Comparison of ENCODE assay signal across 21 cellular contexts in the genomic region with DNA sequence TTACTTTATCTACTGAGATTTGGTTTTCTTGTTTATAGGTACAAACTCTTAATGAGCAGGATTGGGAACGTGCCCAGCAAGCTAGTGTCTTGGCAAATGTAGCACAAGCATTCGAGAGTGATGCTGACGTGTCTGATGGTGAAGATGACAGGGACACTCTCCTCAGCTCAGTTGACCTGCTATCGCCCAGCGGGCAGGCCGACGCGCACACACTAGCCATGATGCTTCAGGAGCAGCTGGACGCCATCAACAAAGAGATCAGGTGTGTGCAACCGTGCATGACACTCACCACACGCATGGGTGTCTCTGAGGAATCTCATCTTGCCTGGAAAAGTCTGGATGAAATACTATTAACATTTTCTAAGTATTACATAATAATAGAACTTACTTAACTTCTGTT. TPM values are rescaled to one million over a fixed set of nuclear protein-coding genes. Genes with fewer than 3 reads are reported as not detected.
DNase-seq lines count a peak whose midpoint lies in the region; ATAC-seq and TF ChIP-seq lines count a peak whose summit lies in the region.
"Had no signal": no experiment of that assay in that cellular context is flagged by ENCODE, and none has a peak within 500 bp of the region (broad histone marks: within the 10 kb centered on the region; RNA-seq: fewer than 3 reads in every experiment).

No MANE protein-coding gene starts in this region.

- H2BK120ac ChIP-seq in trophoblast cell (ENCODE audit: insufficient read depth, low read length, poor library complexity), result no peak overlapping the region

- no peak overlapping the region for H3K4me2 ChIP-seq in trophoblast cell (ENCODE audit: low read length)
- H3K4me2 ChIP-seq: KMS-11, SK-N-SH had no signal

- DNase-seq in NCI-H146 (lab: John Stamatoyannopoulos, UW) (peak; percentile 30), NCI-H146 treated with DMSO at 0.1 percent for 48 hours (lab: John Stamatoyannopoulos, UW; ENCODE audit: unreplicated experiment) (no peak), DMS79 (lab: John Stamatoyannopoulos, UW) (peak; percentile 77), endothelial cell (ENCODE audit: low spot score) (no peak), trophoblast cell (no peak), DMS153 (lab: John Stamatoyannopoulos, UW) (no peak), foreskin keratinocyte (no peak)
- no peak for DNase-seq in effector memory CD4-positive, alpha-beta T cell
- DNase-seq: EL, GOT3, MV-4-11, NCI-H1930, NCI-H2171 treated with DMSO at 0.1 percent for 48 hours, NCI-H446, NCI-H774, SHP77, SK-N-SH had no signal

- H3K23ac ChIP-seq in trophoblast cell (ENCODE audit: low read length), result no peak overlapping the region

- H3K27me3 Mint-ChIP-seq in endothelial cell (ENCODE audit: unreplicated experiment), result peaks cover 5% of the 10 kb centered on the region

- H3K14ac ChIP-seq in trophoblast cell (ENCODE audit: low read length), result no peak overlapping the region

- TF ChIP-seq CTCF in endothelial cell (IDR thresholded peaks at IDR 0.05; ENCODE audit: unreplicated experiment) (no peak), foreskin keratinocyte (conservative IDR thresholded peaks at IDR 0.05) (no peak)

- H3K4me3 Mint-ChIP-seq in endothelial cell (ENCODE audit: unreplicated experiment), result peak overlapping the region; percentile 67
- H3K4me3 Mint-ChIP-seq: CD14-positive monocyte had no signal

- H3K4me1 Mint-ChIP-seq in endothelial cell (ENCODE audit: unreplicated experiment), result no peaks in the 10 kb centered on the region
- H3K4me1 Mint-ChIP-seq: CD14-positive monocyte had no signal

- H3K36me3 Mint-ChIP-seq in endothelial cell (ENCODE audit: low read depth, unreplicated experiment), result peaks cover 25% of the 10 kb centered on the region

- H3K9me3 ChIP-seq in trophoblast cell (ENCODE audit: insufficient read depth, low read depth, low read length), result no peaks in the 10 kb centered on the region
- no peaks in the 10 kb centered on the region for H3K9me3 ChIP-seq in effector memory CD4-positive, alpha-beta T cell (ENCODE audit: control insufficient read depth, low read length)
- H3K9me3 ChIP-seq: SK-N-SH had no signal

- no peaks in the 10 kb centered on the region for H3K27me3 ChIP-seq in trophoblast cell (ENCODE audit: insufficient read depth, low read length)
- H3K27me3 ChIP-seq in effector memory CD4-positive, alpha-beta T cell (replicated peaks; ENCODE audit: control insufficient read depth, insufficient read depth, low read length, poor library complexity, severe bottlenecking), result no peaks in the 10 kb centered on the region
- H3K27me3 ChIP-seq in foreskin keratinocyte, result no peaks in the 10 kb centered on the region

- peaks cover 56 to 59% of the 10 kb centered on the region in 2 experiments for H3K36me3 ChIP-seq in trophoblast cell (ENCODE audit: control insufficient read depth in 1 of 2, insufficient read depth in 2 of 2, low read length in 2 of 2)
- peaks cover 59% of the 10 kb centered on the region for H3K36me3 ChIP-seq in effector memory CD4-positive, alpha-beta T cell (ENCODE audit: control insufficient read depth, insufficient read depth, low read length)

- H2AK5ac ChIP-seq in trophoblast cell (ENCODE audit: low read length), result no peak overlapping the region

- peak overlapping the region; percentile 13 for H3K4me3 ChIP-seq in trophoblast cell (ENCODE audit: low read depth, low read length)
- no peak overlapping the region for H3K4me3 ChIP-seq in effector memory CD4-positive, alpha-beta T cell (ENCODE audit: insufficient read depth, low read depth, low read length, poor library complexity, severe bottlenecking)

- H2BK5ac ChIP-seq in trophoblast cell (ENCODE audit: low read depth, low read length, poor library complexity), result no peak overlapping the region

- no peak overlapping the region for H3K27ac Mint-ChIP-seq in endothelial cell (ENCODE audit: unreplicated experiment)

- H3K18ac ChIP-seq in trophoblast cell (ENCODE audit: low read length), result no peak overlapping the region

- H3K4me1 ChIP-seq in trophoblast cell (ENCODE audit: control insufficient read depth in 1 of 2, insufficient read depth in 2 of 2, low read length in 2 of 2) (no peaks in the 10 kb centered on the region), foreskin keratinocyte (no peaks in the 10 kb centered on the region)
- no peaks in the 10 kb centered on the region for H3K4me1 ChIP-seq in effector memory CD4-positive, alpha-beta T cell (ENCODE audit: control insufficient read depth, insufficient read depth, low read length, poor library complexity, severe bottlenecking)

- no peak overlapping the region for H2AFZ ChIP-seq in trophoblast cell (ENCODE audit: insufficient read depth, low read length, poor library complexity)

- WGBS in trophoblast cell (ENCODE audit: extremely low coverage, insufficient coverage, insufficient read length), result no CpG with 5 or more reads among the region's 11 CpGs

- no peak overlapping the region for H2BK12ac ChIP-seq in trophoblast cell (ENCODE audit: low read length)

- no peak overlapping the region for H3K4ac ChIP-seq in trophoblast cell (ENCODE audit: low read depth, low read length)

- no peaks in the 10 kb centered on the region for H3K79me1 ChIP-seq in trophoblast cell (ENCODE audit: low read length)

- no peaks in the 10 kb centered on the region for H3K79me2 ChIP-seq in trophoblast cell (ENCODE audit: control insufficient read depth, insufficient read depth, low read length, poor library complexity)

- no peak overlapping the region for H3K9ac ChIP-seq in trophoblast cell (ENCODE audit: low read length)
- H3K9ac ChIP-seq: KMS-11, SK-N-SH had no signal

- no peaks in the 10 kb centered on the region for H3K9me3 Mint-ChIP-seq in endothelial cell (ENCODE audit: unreplicated experiment)
- H3K9me3 Mint-ChIP-seq: CD14-positive monocyte had no signal

- H3K27ac ChIP-seq in trophoblast cell (ENCODE audit: low read depth, low read length) (no peak overlapping the region), foreskin keratinocyte (no peak overlapping the region)
- H3K27ac ChIP-seq in effector memory CD4-positive, alpha-beta T cell (ENCODE audit: insufficient read depth, low read length, poor library complexity, severe bottlenecking), result no peak overlapping the region
- H3K27ac ChIP-seq: 22Rv1, HL-60, KMS-11 had no signal

- no peak overlapping the region for H4K8ac ChIP-seq in trophoblast cell (ENCODE audit: low read depth, low read length)

- H4K91ac ChIP-seq in trophoblast cell (ENCODE audit: low read depth, low read length), result no peak overlapping the region

- no peak for ATAC-seq in foreskin keratinocyte

- no peak overlapping the region for H4K12ac ChIP-seq in trophoblast cell (ENCODE audit: low read depth, low read length)

RNA-seq across cellular contexts. Expression of a gene that starts 54.7 kb away (rescaled TPM):
- total RNA-seq in endothelial cell (ENCODE audit: unreplicated experiment), result 458 TPM
- polyA plus RNA-seq in trophoblast cell (2013), result 197 and 199 TPM in 2 replicates
- 256 and 264 TPM in 2 replicates for total RNA-seq in foreskin keratinocyte
- polyA plus RNA-seq in foreskin keratinocyte, result 134 and 144 TPM in 2 replicates

Comparison
In these comparisons a context has a peak if more than half of its experiments do, and no peak if none do; other contexts are left out.
1. DNase-seq: peak in NCI-H146 (single experiment) and DMS79 (single experiment); none in NCI-H146 treated with DMSO at 0.1 percent for 48 hours (single experiment), endothelial cell (single experiment), trophoblast cell (0 of 2), effector memory CD4-positive, alpha-beta T cell (0 of 3), DMS153 (single experiment) and foreskin keratinocyte (0 of 2).